8 cellular contexts compared by ENCODE assay signal in genomic region chr3:45105855-45106655, GRCh38. TPM values are rescaled to one million over a fixed set of nuclear protein-coding genes. Genes with fewer than 3 reads are reported as not detected.
DNase-seq lines count a peak whose midpoint lies in the region; ATAC-seq and TF ChIP-seq lines count a peak whose summit lies in the region.

No MANE protein-coding gene starts in this region.

- H4K20me1 ChIP-seq in hepatocyte (ENCODE audit: insufficient read depth, poor library complexity, severe bottlenecking), result no peaks in the 10 kb centered on the region

- no peak overlapping the region for H4K8ac ChIP-seq in neuronal stem cell (ENCODE audit: low read depth, low read length)

- no peaks in the 10 kb centered on the region for H3K9me3 ChIP-seq in SJCRH30 (replicated peaks)
- peaks cover 1 to 6% of the 10 kb centered on the region in 2 donors for H3K9me3 ChIP-seq in neuronal stem cell (replicated peaks in 1 of 2; ENCODE audit: control insufficient read depth in 2 of 2, insufficient read depth in 1 of 2, low read depth in 1 of 2, low read length in 2 of 2)
- H3K9me3 ChIP-seq in hepatocyte (ENCODE audit: low read depth), result no peaks in the 10 kb centered on the region

- H2AK5ac ChIP-seq in neuronal stem cell (ENCODE audit: low read depth, low read length), result peak overlapping the region; percentile 42

- H2BK15ac ChIP-seq in neuronal stem cell (ENCODE audit: low read length), result no peak overlapping the region

- H3K27me3 ChIP-seq in SJCRH30 (no peaks in the 10 kb centered on the region), neuronal stem cell (ENCODE audit: control insufficient read depth in 3 of 3, insufficient read depth in 3 of 3, low read depth in 1 of 3, low read length in 3 of 3) (no peaks in the 10 kb centered on the region), hepatocyte (no peaks in the 10 kb centered on the region)

- no peak overlapping the region for H2BK5ac ChIP-seq in neuronal stem cell (ENCODE audit: low read length)

- H3K36me3 ChIP-seq in SJCRH30 (no peaks in the 10 kb centered on the region), neuronal stem cell (replicated peaks in 1 of 2; ENCODE audit: control insufficient read depth in 2 of 2, insufficient read depth in 2 of 2, low read length in 2 of 2) (no peaks in the 10 kb centered on the region), hepatocyte (replicated peaks; ENCODE audit: insufficient read depth, low read depth) (no peaks in the 10 kb centered on the region)

- peak; percentile 24 for DNase-seq in CD1c-positive myeloid dendritic cell (ENCODE audit: extremely low spot score)
- peak; percentile 27 to 47 for DNase-seq in SJCRH30
- DNase-seq in activated naive CD4-positive, alpha-beta T cell treated with Interleukin-2 at 50 U/mL for 16 hours, result peak; percentile 73
- no peak for DNase-seq in neuronal stem cell (ENCODE audit: low spot score)
- DNase-seq in hepatocyte (ENCODE audit: low spot score), result no peak
- DNase-seq in NCI-H1048 (lab: John Stamatoyannopoulos, UW), result no peak
- no peak for DNase-seq in NCI-H446 (lab: John Stamatoyannopoulos, UW)

- no peaks in the 10 kb centered on the region for H3K79me2 ChIP-seq in hepatocyte

- H3K14ac ChIP-seq in neuronal stem cell (ENCODE audit: low read length), result no peak overlapping the region

- H2BK120ac ChIP-seq in neuronal stem cell (ENCODE audit: low read depth, low read length), result no peak overlapping the region

- H2AFZ ChIP-seq in neuronal stem cell (ENCODE audit: low read length) (no peak overlapping the region), hepatocyte (no peak overlapping the region)

- H3K4ac ChIP-seq in neuronal stem cell (ENCODE audit: low read length), result no peak overlapping the region

- no peak for TF ChIP-seq CTCF in hepatocyte (IDR thresholded peaks at IDR 0.05; ENCODE audit: poor library complexity)

- H3K23ac ChIP-seq in neuronal stem cell (ENCODE audit: low read depth, low read length, poor library complexity), result no peak overlapping the region

- no peaks in the 10 kb centered on the region for H3K79me1 ChIP-seq in neuronal stem cell (ENCODE audit: low read depth, low read length)

- no peak overlapping the region for H2BK12ac ChIP-seq in neuronal stem cell (ENCODE audit: low read length)

- no peaks in the 10 kb centered on the region for H3K9me2 ChIP-seq in hepatocyte (replicated peaks; ENCODE audit: insufficient read depth)

- H4K91ac ChIP-seq in neuronal stem cell (ENCODE audit: low read depth, low read length, poor library complexity), result no peak overlapping the region

- ATAC-seq in HG02759 (IDR thresholded peaks at IDR 0.05; ENCODE audit: unreplicated experiment), result no peak

- H3K18ac ChIP-seq in neuronal stem cell (ENCODE audit: low read length), result peak overlapping the region; percentile 27

- H3K27ac ChIP-seq in SJCRH30, result no peak overlapping the region
- H3K27ac ChIP-seq in neuronal stem cell (replicated peaks; ENCODE audit: low read length), result no peak overlapping the region
- H3K27ac ChIP-seq in hepatocyte, result no peak overlapping the region

- H3K9ac ChIP-seq in neuronal stem cell (ENCODE audit: low read depth, low read length, poor library complexity), result no peak overlapping the region

- no CpG with 5 or more reads among the region's 5 CpGs for WGBS in neuronal stem cell (ENCODE audit: extremely low coverage in 2 of 2, insufficient read length in 2 of 2, insufficient replicate concordance in 1 of 2), 2 donors
- WGBS in hepatocyte (ENCODE audit: low lambda C conversion rate, missing lambda C conversion rate), result 68% methylated on average over 5 of the region's 5 CpGs

- no peak overlapping the region for H3K4me2 ChIP-seq in neuronal stem cell (ENCODE audit: insufficient read depth, low read length, poor library complexity, severe bottlenecking)
- no peak overlapping the region for H3K4me2 ChIP-seq in hepatocyte

- peaks cover 13% of the 10 kb centered on the region; the same call in 1 of the 2 replicates for H3K4me1 ChIP-seq in SJCRH30
- peaks cover 2 to 7% of the 10 kb centered on the region in 2 donors for H3K4me1 ChIP-seq in neuronal stem cell (ENCODE audit: control insufficient read depth in 2 of 2, insufficient read depth in 1 of 2, low read depth in 1 of 2, low read length in 2 of 2)
- H3K4me1 ChIP-seq in hepatocyte (ENCODE audit: insufficient read depth), result peaks cover 8% of the 10 kb centered on the region

- H3K4me3 ChIP-seq in SJCRH30, result no peak overlapping the region
- H3K4me3 ChIP-seq in neuronal stem cell (ENCODE audit: low read length in 2 of 2), result no peak overlapping the region
- H3K4me3 ChIP-seq in hepatocyte, result no peak overlapping the region

RNA-seq across cellular contexts. Expression of gene CDCP1, which starts 40.1 kb away (rescaled TPM):
- total RNA-seq in SJCRH30 (2014; rRNA removed; shearing (Covaris generic)), result not detected in 2 replicates
- polyA plus RNA-seq in neuronal stem cell (2013, experiment 1 of 2), result 0.01 TPM
- polyA plus RNA-seq in neuronal stem cell (2013, experiment 2 of 2), result 0.01 TPM
- 7.0 and 7.3 TPM in 2 replicates for total RNA-seq in hepatocyte
- 4.8 and 5.3 TPM in 2 replicates for polyA plus RNA-seq in hepatocyte

Comparison
In these comparisons a context has a peak if more than half of its experiments do, and no peak if none do; other contexts are left out.
1. DNase-seq: peak in CD1c-positive myeloid dendritic cell (single experiment), SJCRH30 (2 of 2) and activated naive CD4-positive, alpha-beta T cell treated with Interleukin-2 at 50 U/mL for 16 hours (single experiment); none in neuronal stem cell (single experiment), hepatocyte (single experiment), NCI-H1048 (single experiment) and NCI-H446 (0 of 2).